In the genomic region with DNA sequence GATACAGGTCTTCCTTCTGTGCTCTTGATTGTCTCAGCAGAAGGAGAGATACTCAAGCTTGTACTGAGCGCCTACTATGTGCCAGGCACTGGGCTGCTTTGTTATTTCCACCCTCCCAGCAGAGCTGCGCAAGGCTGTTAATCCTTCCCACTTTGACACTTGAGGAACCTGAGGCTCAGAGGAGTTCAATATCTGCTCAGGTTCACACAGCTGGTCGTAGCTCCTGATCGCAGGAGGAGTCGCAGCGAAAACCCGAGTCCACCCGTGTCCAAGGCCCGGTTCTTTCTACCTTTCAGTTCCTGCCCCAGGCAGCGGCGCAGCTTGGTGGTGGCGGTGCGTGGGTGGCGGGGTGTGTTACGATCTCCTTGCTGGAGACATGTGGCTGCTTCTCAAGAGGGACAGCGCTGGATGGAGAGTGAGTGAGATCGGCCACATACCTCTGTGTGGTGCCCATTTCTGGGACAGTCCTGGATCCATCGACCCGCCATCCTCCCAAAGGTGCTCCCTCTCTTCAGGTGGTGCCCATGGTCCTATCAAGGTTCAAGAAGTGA, we compare ENCODE assay signal across 20 cellular contexts. TPM values are rescaled to one million over a fixed set of nuclear protein-coding genes. Genes with fewer than 3 reads are reported as not detected.
DNase-seq lines count a peak whose midpoint lies in the region; ATAC-seq, FAIRE-seq and TF ChIP-seq lines count a peak whose summit lies in the region.
"Had no signal": no experiment of that assay in that cellular context is flagged by ENCODE, and none has a peak within 500 bp of the region (broad histone marks: within the 10 kb centered on the region; RNA-seq: fewer than 3 reads in every experiment).

No MANE protein-coding gene starts in this region.

- POLR2A ChIA-PET in HEK293 (lab: Yijun Ruan, JAX), result no interaction called here
- POLR2A ChIA-PET in H1 (lab: Charles Lee; ENCODE audit: partially characterized antibody), result interaction anchor here (1.0 kb wide), 1 partner anchor 817 kb away, joined by 3 read pairs; no protein-coding TSS in a partner anchor

- H2AK5ac ChIP-seq in H1 (ENCODE audit: low read depth, low read length), result no peak overlapping the region

- H4K5ac ChIP-seq in H1 (ENCODE audit: insufficient read length, low read depth, low read length), result no peak overlapping the region

- no peak overlapping the region for H3K4me3 ChIP-seq in BLaER1 treated with 17β-estradiol and CSF1 and Interleukin-3, amounts not matched to agents 10 nM and 100 nM
- H3K4me3 ChIP-seq in HEK293 (ENCODE audit: low read depth, low read length) (no peak overlapping the region), H1 (ENCODE audit: extremely low read depth in 1 of 4, insufficient read depth in 2 of 4, low read depth in 3 of 4, low read length in 4 of 4) (no peak overlapping the region)
- H3K4me3 ChIP-seq: GM23248 had no signal

- TF ChIP-seq CTCF in HEK293 (tag by site-specific recombination; IDR thresholded peaks at IDR 0.05) (no peak), H1 (IDR thresholded peaks at IDR 0.05; ENCODE audit: control extremely low read depth in 1 of 3, insufficient read depth in 1 of 3, low read depth in 1 of 3, low read length in 3 of 3) (no peak), nephron (IDR thresholded peaks at IDR 0.05; ENCODE audit: unreplicated experiment in 3 of 3) (no peak)

- peak overlapping the region in 2 of 3 experiments; percentile 49 to 77 for H3K27ac Mint-ChIP-seq in nephron
- H3K27ac Mint-ChIP-seq: CD8-positive, alpha-beta T cell had no signal

- peaks cover 0 to 11% (median 6%) of the 10 kb centered on the region in 11 experiments; a peak in 10 of 22 replicates for H3K9me3 ChIP-seq in BLaER1 treated with 17β-estradiol and CSF1 and Interleukin-3, amounts not matched to agents 10 nM and 100 nM (replicated peaks in 1 of 11)
- H3K9me3 ChIP-seq in HEK293 (ENCODE audit: control insufficient read depth, insufficient read depth, low read depth, low read length) (no peaks in the 10 kb centered on the region), H1 (ENCODE audit: insufficient read depth in 2 of 2, low read depth in 1 of 2, low read length in 1 of 2) (no peaks in the 10 kb centered on the region; a peak in 1 of 4 replicates)

- peak overlapping the region; percentile 18; the same call in 1 of the 2 replicates for H2BK5ac ChIP-seq in H1 (ENCODE audit: low read depth, low read length)

- no peak overlapping the region for H4K91ac ChIP-seq in H1 (replicated peaks; ENCODE audit: insufficient read length, low read length)

- CTCF ChIA-PET in HEK293 (lab: Yijun Ruan, JAX), result no interaction called here
- CTCF ChIA-PET in H1 (lab: Charles Lee; ENCODE audit: partially characterized antibody), result interaction anchor here (1.2 to 6.3 kb wide), 3 partner anchors 10 to 61 kb away, joined by 3 to 37 read pairs (median 5); a partner anchor contains a TSS

- no peaks in the 10 kb centered on the region for H3K79me2 ChIP-seq in H1 (ENCODE audit: control insufficient read depth in 1 of 2, insufficient read depth in 2 of 2, low read length in 2 of 2)

- H3K4me1 ChIP-seq in BLaER1 treated with 17β-estradiol and CSF1 and Interleukin-3, amounts not matched to agents 10 nM and 100 nM, result peaks cover 0 to 18% (median 13%) of the 10 kb centered on the region in 10 experiments; a peak in 15 of 20 replicates
- H3K4me1 ChIP-seq in HEK293 (ENCODE audit: control insufficient read depth, insufficient read depth, low read length) (no peaks in the 10 kb centered on the region), H1 (replicated peaks in 1 of 4; ENCODE audit: control insufficient read depth in 3 of 4, insufficient read depth in 4 of 4, low read length in 3 of 4) (peaks cover 1 to 19% (median 7%) of the 10 kb centered on the region in 4 experiments; a peak in 6 of 7 replicates)

- no peak for TF ChIP-seq POLR2A in H1 (IDR thresholded peaks at IDR 0.05; ENCODE audit: control extremely low read depth in 1 of 2, low read depth in 2 of 2, low read length in 2 of 2)

- no peaks in the 10 kb centered on the region for H3K79me1 ChIP-seq in H1 (ENCODE audit: low read depth, low read length)

- no peaks in the 10 kb centered on the region for H3K23me2 ChIP-seq in H1 (ENCODE audit: low read depth, low read length)

- TF ChIP-seq RAD21 in H1 (IDR thresholded peaks at IDR 0.05 in 1 of 2, conservative IDR thresholded peaks at IDR 0.05 in 1 of 2; ENCODE audit: low read depth in 2 of 2, low read length in 2 of 2), result no peak

- H3K4ac ChIP-seq in H1 (replicated peaks; ENCODE audit: insufficient read length, low read depth, low read length), result peak overlapping the region; percentile 10

- H3K18ac ChIP-seq in H1 (ENCODE audit: extremely low read depth, low read length), result 0 out of 2 replicates have a peak overlapping the region, but pooled peaks have one; percentile 43

- H3K23ac ChIP-seq in H1 (ENCODE audit: insufficient read length), result no peak overlapping the region

- 0 out of 2 replicates have a peak overlapping the region, but pooled peaks have one; percentile 72 for H2BK15ac ChIP-seq in H1 (ENCODE audit: low read length)

- no peak overlapping the region for H3K27ac ChIP-seq in BLaER1 treated with 17β-estradiol and CSF1 and Interleukin-3, amounts not matched to agents 10 nM and 100 nM
- H3K27ac ChIP-seq in HEK293 (ENCODE audit: extremely low read depth, low read depth, low read length) (no peak overlapping the region), H1 (ENCODE audit: low read depth, low read length) (no peak overlapping the region)
- H3K27ac ChIP-seq: GM23248 had no signal

- no peaks in the 10 kb centered on the region for H3K36me3 Mint-ChIP-seq in nephron (ENCODE audit: low read depth)
- H3K36me3 Mint-ChIP-seq: CD8-positive, alpha-beta T cell had no signal

- H2AFZ ChIP-seq in H1 (ENCODE audit: low read length), result peak overlapping the region; percentile 80; the same call in 1 of the 2 replicates
- H2AFZ ChIP-seq: GM23248 had no signal

- TF ChIP-seq EP300 in H1 (IDR thresholded peaks at IDR 0.05; ENCODE audit: borderline replicate concordance in 1 of 2, low read depth in 2 of 2, low read length in 2 of 2), result no peak

- DNase-seq in H1 (ENCODE audit: low read depth in 1 of 2, low spot score in 2 of 2) (no peak), iPS-NIHi7 (ENCODE audit: extremely low spot score) (no peak), DMS53 treated with DMSO at 0.1 percent for 48 hours (lab: John Stamatoyannopoulos, UW; ENCODE audit: unreplicated experiment) (no peak)
- DNase-seq: ACHN; AML-193; Calu3; CD8-positive, alpha-beta T cell; DMS53; Karpas-422; KBM-7 had no signal

- FAIRE-seq in H1 (lab: Jason Lieb, UNC), result no peak
- FAIRE-seq: A204.1, G401.6, GM12891 had no signal

- ATAC-seq in GM19035 (IDR thresholded peaks at IDR 0.05; ENCODE audit: unreplicated experiment) (no peak), HG03460 (IDR thresholded peaks at IDR 0.05; ENCODE audit: unreplicated experiment) (no peak)
- ATAC-seq: CD8-positive, alpha-beta T cell; HCT116 had no signal

- H3K36me3 ChIP-seq in BLaER1 treated with 17β-estradiol and CSF1 and Interleukin-3, amounts not matched to agents 10 nM and 100 nM, result no peaks in the 10 kb centered on the region
- H3K36me3 ChIP-seq in HEK293 (ENCODE audit: control insufficient read depth in 2 of 2, insufficient read depth in 1 of 2, low read length in 2 of 2) (no peaks in the 10 kb centered on the region), H1 (ENCODE audit: control insufficient read depth in 2 of 4, insufficient read depth in 4 of 4, low read length in 3 of 4) (no peaks in the 10 kb centered on the region)

- no peak overlapping the region for H2BK120ac ChIP-seq in H1 (replicated peaks; ENCODE audit: low read depth, low read length)

- H2BK12ac ChIP-seq in H1 (ENCODE audit: low read depth, low read length), result peak overlapping the region; percentile 82; the same call in 1 of the 2 replicates

- 92% methylated on average over 19 of the region's 19 CpGs; no CpG with 5 or more reads in 1 of the 2 experiments for WGBS in H1 (ENCODE audit: extremely low coverage in 1 of 2, insufficient coverage in 1 of 2, insufficient read length in 1 of 2, insufficient replicate concordance in 2 of 2, low coverage in 1 of 2, low lambda C conversion rate in 2 of 2, missing lambda C conversion rate in 1 of 2), 2 experiments

- H2BK20ac ChIP-seq in H1 (ENCODE audit: low read length), result peak overlapping the region; percentile 3; the same call in 1 of the 2 replicates

- no peak overlapping the region for H4K8ac ChIP-seq in H1 (ENCODE audit: extremely low read depth, insufficient read depth, low read length)

- no peak overlapping the region for H3K4me3 Mint-ChIP-seq in nephron
- H3K4me3 Mint-ChIP-seq: CD8-positive, alpha-beta T cell had no signal

- peak overlapping the region in 7 of 11 experiments; percentile 36 to 65 (median 56); a peak in 13 of 22 replicates for H3K4me2 ChIP-seq in BLaER1 treated with 17β-estradiol and CSF1 and Interleukin-3, amounts not matched to agents 10 nM and 100 nM
- no peak overlapping the region for H3K4me2 ChIP-seq in H1 (ENCODE audit: insufficient read depth in 1 of 2, low read depth in 2 of 2, low read length in 2 of 2)

- no peaks in the 10 kb centered on the region for H3K27me3 ChIP-seq in BLaER1 treated with 17β-estradiol and CSF1 and Interleukin-3, amounts not matched to agents 10 nM and 100 nM
- no peaks in the 10 kb centered on the region for H3K27me3 ChIP-seq in H1 (replicated peaks in 1 of 4; ENCODE audit: control insufficient read depth in 3 of 4, extremely low read depth in 1 of 4, insufficient read depth in 3 of 4, low read length in 3 of 4)

- H3K56ac ChIP-seq in H1 (replicated peaks; ENCODE audit: insufficient read length, low read depth, low read length), result no peak overlapping the region

- H3K27me3 Mint-ChIP-seq in nephron (ENCODE audit: low read depth), result peaks cover 9% of the 10 kb centered on the region

- peaks cover 6% of the 10 kb centered on the region for H3K4me1 Mint-ChIP-seq in nephron

- H3K9me3 Mint-ChIP-seq in nephron, result no peaks in the 10 kb centered on the region

- H4K20me1 ChIP-seq in BLaER1 treated with 17β-estradiol and CSF1 and Interleukin-3, amounts not matched to agents 10 nM and 100 nM, result no peaks in the 10 kb centered on the region
- H4K20me1 ChIP-seq in H1 (replicated peaks in 1 of 2; ENCODE audit: control insufficient read depth in 1 of 2, insufficient read depth in 2 of 2, low read length in 2 of 2), result no peaks in the 10 kb centered on the region

- H3K14ac ChIP-seq in H1 (ENCODE audit: insufficient read length), result no peak overlapping the region

- no peak overlapping the region for H3K9ac ChIP-seq in BLaER1 treated with 17β-estradiol and CSF1 and Interleukin-3, amounts not matched to agents 10 nM and 100 nM
- H3K9ac ChIP-seq in H1 (replicated peaks in 1 of 4; ENCODE audit: extremely low read depth in 1 of 4, low read depth in 3 of 4, low read length in 3 of 4), result no peak overlapping the region
- H3K9ac ChIP-seq: GM23248 had no signal

RNA-seq across cellular contexts. Expression of gene SAMD8, which starts 26.5 kb away (rescaled TPM):
- 16.6 and 20.9 TPM in 2 replicates for total RNA-seq in H1 (2021; fragmentation: NEBNext Ultra II Directional; extraction: Animal tissue kit (Norgen Biotek cat#: 25700))
- polyA plus RNA-seq in H1 (2011; rRNA removed), result 9.3 and 11.7 TPM in 2 replicates
- polyA plus RNA-seq in H1 (2011; cell fraction: cytosol; rRNA removed), result 10.1 TPM
- 6.1 TPM for polyA plus RNA-seq in H1 (2011; cell fraction: nucleus; rRNA removed)
- polyA plus RNA-seq in H1 (2012, experiment 1 of 2), result 4.6 to 8.5 TPM (median 6.8 TPM) in 4 replicates
- polyA plus RNA-seq in H1 (2012, experiment 2 of 2), result 1.3 TPM
- polyA plus RNA-seq in H1 (2013, experiment 1 of 2), result 10.8 TPM
- polyA plus RNA-seq in H1 (2013, experiment 2 of 2), result 11.6 TPM
- polyA minus RNA-seq in H1 (2011; rRNA and poly(A)+ RNA removed), result 37.7 and 50.7 TPM in 2 replicates
- polyA minus RNA-seq in H1 (2011; cell fraction: cytosol; rRNA and poly(A)+ RNA removed), result 11.7 TPM
- 22.2 TPM for polyA minus RNA-seq in H1 (2011; cell fraction: nucleus; rRNA and poly(A)+ RNA removed)

Comparison
In these comparisons a context has a peak if more than half of its experiments do, and no peak if none do; other contexts are left out.
1. H3K4me2 ChIP-seq: peak in BLaER1 treated with 17β-estradiol and CSF1 and Interleukin-3, amounts not matched to agents 10 nM and 100 nM (7 of 11); none in H1 (0 of 2).